Comparison of ENCODE assay signal across 8 cellular contexts in the genomic region with DNA sequence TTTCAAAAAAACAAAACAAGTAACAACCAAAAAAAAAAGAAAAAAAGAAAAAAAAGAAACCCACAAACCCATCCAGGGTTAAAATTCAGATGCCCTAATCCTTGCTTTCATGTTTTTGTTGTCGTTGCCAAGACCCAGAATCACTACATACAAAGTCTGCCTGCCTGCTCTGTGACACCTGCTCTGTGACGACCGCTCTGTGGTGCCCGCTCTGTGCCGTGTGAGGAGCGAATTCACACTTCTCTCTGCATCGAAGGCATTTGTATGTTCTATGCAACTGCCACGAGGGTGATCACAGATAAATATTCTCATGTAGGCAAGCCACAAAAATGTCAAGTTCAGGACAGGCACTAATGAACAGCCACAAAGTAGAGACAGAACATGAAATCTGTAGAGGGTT.
DNase-seq lines count a peak whose midpoint lies in the region; ATAC-seq and TF ChIP-seq lines count a peak whose summit lies in the region.

No MANE protein-coding gene starts in this region.

- H3K9me3 Mint-ChIP-seq in CD8-positive, alpha-beta memory T cell: no peaks in the 10 kb centered on the region
- H3K9me3 Mint-ChIP-seq in activated B cell treated with CpG ODN at 0.5 μM for 24 hours: no peaks in the 10 kb centered on the region
- no peaks in the 10 kb centered on the region for H3K9me3 Mint-ChIP-seq in natural killer cell

- peak overlapping the region; percentile 73 to 98 (median 86) for H3K27ac Mint-ChIP-seq in CD8-positive, alpha-beta memory T cell
- H3K27ac Mint-ChIP-seq in activated B cell treated with CpG ODN at 0.5 μM for 24 hours: peak overlapping the region; percentile 93
- peak overlapping the region; percentile 90 to 91 for H3K27ac Mint-ChIP-seq in natural killer cell

- H3K9me3 ChIP-seq in CD8-positive, alpha-beta memory T cell (ENCODE audit: low read length): no peaks in the 10 kb centered on the region
- no peaks in the 10 kb centered on the region for H3K9me3 ChIP-seq in right lobe of liver

- H3K27me3 ChIP-seq in CD8-positive, alpha-beta memory T cell (ENCODE audit: insufficient read depth, low read length, poor library complexity, severe bottlenecking): no peaks in the 10 kb centered on the region
- no peaks in the 10 kb centered on the region for H3K27me3 ChIP-seq in right lobe of liver

- intact Hi-C loops in activated B cell treated with CpG ODN at 0.5 μM for 24 hours (cut with micrococcal nuclease): loop anchor here (2.0 kb wide), 3 partner anchors 28 to 74 kb away; no protein-coding TSS in a partner anchor
- intact Hi-C loops in natural killer cell (cut with micrococcal nuclease): loop anchor here (1.0 to 10.0 kb wide), 4 partner anchors 23 to 204 kb away; no protein-coding TSS in a partner anchor
- intact Hi-C loops in right lobe of liver (cut with DNase I): no loop called here

- ATAC-seq in GM21423 (IDR thresholded peaks at IDR 0.05; ENCODE audit: unreplicated experiment) (peak; percentile 58), activated B cell treated with CpG ODN at 0.5 μM for 24 hours (ENCODE audit: low read depth) (peak; percentile 76), natural killer cell (peak; percentile 80 to 97 (median 95)), right lobe of liver (no peak)

- CTCF ChIA-PET in CD8-positive, alpha-beta memory T cell (lab: Charles Lee): no interaction called here
- CTCF ChIA-PET in activated B cell treated with CpG ODN at 0.5 μM for 24 hours (lab: Charles Lee): interaction anchor here (0.8 kb wide), 1 partner anchor 19 kb away, joined by 3 read pairs; no protein-coding TSS in a partner anchor

- peak overlapping the region; percentile 51 for H3K27ac ChIP-seq in CD8-positive, alpha-beta memory T cell (ENCODE audit: low read depth, low read length)
- no peak overlapping the region for H3K27ac ChIP-seq in right lobe of liver

- 83% methylated on average over 6 of the region's 8 CpGs for WGBS in right lobe of liver (ENCODE audit: insufficient coverage, low coverage, low lambda C conversion rate, missing lambda C conversion rate)

- H3K4me3 ChIP-seq in CD8-positive, alpha-beta memory T cell (ENCODE audit: low read length): no peak overlapping the region
- no peak overlapping the region for H3K4me3 ChIP-seq in right lobe of liver

- peaks cover 8% of the 10 kb centered on the region for H3K36me3 ChIP-seq in CD8-positive, alpha-beta memory T cell (ENCODE audit: insufficient read depth, low read length)
- H3K36me3 ChIP-seq in right lobe of liver: peaks cover 0 to 23% (median 3%) of the 10 kb centered on the region in 4 donors

- DNase-seq in CD8-positive, alpha-beta memory T cell: peak in 4 of 5 donors; percentile 8 to 82 (median 54)
- no peak for DNase-seq in activated B cell treated with CpG ODN at 0.5 μM for 24 hours
- peak; percentile 64 for DNase-seq in natural killer cell
- no peak for DNase-seq in stimulated activated naive CD4-positive, alpha-beta T cell treated with Interleukin-2 at 50 U/mL for 16 hours (lab: John Stamatoyannopoulos, UW)
- no peak for DNase-seq in NCI-H128 (lab: John Stamatoyannopoulos, UW; ENCODE audit: unreplicated experiment)
- DNase-seq in NCI-H526 treated with DMSO at 0.1 percent for 48 hours (lab: John Stamatoyannopoulos, UW): no peak
- no peak for DNase-seq in right lobe of liver

- TF ChIP-seq POLR2A in right lobe of liver (IDR thresholded peaks at IDR 0.05): no peak

- H3K27me3 Mint-ChIP-seq in CD8-positive, alpha-beta memory T cell: no peaks in the 10 kb centered on the region
- H3K27me3 Mint-ChIP-seq in activated B cell treated with CpG ODN at 0.5 μM for 24 hours (no peaks in the 10 kb centered on the region), natural killer cell (ENCODE audit: low read depth in 2 of 2) (no peaks in the 10 kb centered on the region)

- no peaks in the 10 kb centered on the region for H3K4me1 ChIP-seq in CD8-positive, alpha-beta memory T cell (ENCODE audit: insufficient read depth, low read length)
- H3K4me1 ChIP-seq in right lobe of liver: peaks cover 0 to 14% (median 6%) of the 10 kb centered on the region in 4 donors

- peak overlapping the region in 5 of 7 donors; percentile 16 to 77 (median 40) for H3K4me3 Mint-ChIP-seq in CD8-positive, alpha-beta memory T cell
- H3K4me3 Mint-ChIP-seq in activated B cell treated with CpG ODN at 0.5 μM for 24 hours (peak overlapping the region; percentile 46), natural killer cell (peak overlapping the region; percentile 68)

- peaks cover 9 to 52% (median 25%) of the 10 kb centered on the region in 3 donors for H3K36me3 Mint-ChIP-seq in CD8-positive, alpha-beta memory T cell
- H3K36me3 Mint-ChIP-seq in activated B cell treated with CpG ODN at 0.5 μM for 24 hours (ENCODE audit: low read depth) (peaks cover 49% of the 10 kb centered on the region), natural killer cell (peaks cover 6% of the 10 kb centered on the region)

- H3K4me1 Mint-ChIP-seq in CD8-positive, alpha-beta memory T cell: peaks cover 17 to 35% (median 22%) of the 10 kb centered on the region in 3 donors
- H3K4me1 Mint-ChIP-seq in activated B cell treated with CpG ODN at 0.5 μM for 24 hours (peaks cover 72% of the 10 kb centered on the region), natural killer cell (peaks cover 20 to 22% of the 10 kb centered on the region in 2 donors)

- POLR2A ChIA-PET in CD8-positive, alpha-beta memory T cell (lab: Charles Lee): no interaction called here
- POLR2A ChIA-PET in activated B cell treated with CpG ODN at 0.5 μM for 24 hours (lab: Charles Lee): interaction anchor here (0.6 to 2.7 kb wide), 8 partner anchors 27 to 1414 kb away, joined by 3 to 11 read pairs (median 5); no protein-coding TSS in a partner anchor

- no peak for TF ChIP-seq CTCF in activated B cell treated with CpG ODN at 0.5 μM for 24 hours (IDR thresholded peaks at IDR 0.05)
- no peak for TF ChIP-seq CTCF in natural killer cell (IDR thresholded peaks at IDR 0.05)
- no peak for TF ChIP-seq CTCF in right lobe of liver (IDR thresholded peaks at IDR 0.05)

Comparison
In these comparisons a context has a peak if more than half of its experiments do, and no peak if none do; other contexts are left out.
1. DNase-seq: peak in CD8-positive, alpha-beta memory T cell (4 of 5) and natural killer cell (single experiment); none in activated B cell treated with CpG ODN at 0.5 μM for 24 hours (single experiment), stimulated activated naive CD4-positive, alpha-beta T cell treated with Interleukin-2 at 50 U/mL for 16 hours (single experiment), NCI-H128 (single experiment), NCI-H526 treated with DMSO at 0.1 percent for 48 hours (single experiment) and right lobe of liver (0 of 3).
2. ATAC-seq: peak in GM21423 (single experiment), activated B cell treated with CpG ODN at 0.5 μM for 24 hours (single experiment) and natural killer cell (3 of 3); none in right lobe of liver (0 of 4).
3. intact Hi-C loops: an anchor here in activated B cell treated with CpG ODN at 0.5 μM for 24 hours (2.0 kb wide) and natural killer cell (1.0 to 10.0 kb wide); none called in right lobe of liver.
4. Peak in every context shown above with its lines, with median percentiles within 50 percentile points of each other: H3K27ac Mint-ChIP-seq and H3K4me3 Mint-ChIP-seq.